In the genomic region with DNA sequence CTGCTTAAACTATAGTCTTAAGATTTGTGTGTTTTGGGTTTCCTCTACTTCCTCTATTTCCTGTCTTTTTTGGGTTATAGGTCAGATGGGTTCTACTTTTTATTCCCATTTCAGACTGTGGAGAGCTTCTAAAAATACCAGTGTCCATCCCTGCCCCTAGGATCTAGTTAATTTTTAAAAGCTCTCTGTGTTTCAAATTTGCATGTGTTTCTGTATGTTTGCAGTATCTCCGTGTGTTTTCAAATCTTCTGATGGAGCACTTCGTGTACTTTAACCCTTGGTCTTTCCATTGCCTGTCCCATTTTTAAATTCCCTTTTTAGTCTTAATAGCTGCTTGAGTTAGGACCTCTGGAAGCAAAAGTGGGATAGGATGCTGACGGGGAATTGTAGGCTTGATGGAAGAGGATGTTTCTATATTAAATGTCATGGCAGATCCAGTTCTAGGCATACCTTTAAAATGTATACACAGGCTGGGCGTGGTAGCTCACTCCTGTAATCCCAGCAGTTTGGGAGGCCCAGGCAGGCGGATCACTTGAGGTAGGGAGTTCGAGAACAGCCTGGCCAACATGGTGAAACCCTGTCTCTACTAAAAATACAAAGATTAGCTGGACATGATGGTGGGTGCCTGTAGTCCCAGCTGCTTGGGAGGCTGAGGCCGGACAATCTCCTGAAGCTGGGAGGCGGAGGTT, we compare ENCODE assay signal across 8 cellular contexts. TPM values are rescaled to one million over a fixed set of nuclear protein-coding genes. Genes with fewer than 3 reads are reported as not detected.
DNase-seq lines count a peak whose midpoint lies in the region; ATAC-seq, FAIRE-seq and TF ChIP-seq lines count a peak whose summit lies in the region.

No MANE protein-coding gene starts in this region.

- no peak overlapping the region for H2BK120ac ChIP-seq in mesendoderm (ENCODE audit: low read depth, low read length)

- peaks cover 98% of the 10 kb centered on the region for H3K79me2 ChIP-seq in K562 (ENCODE audit: control insufficient read depth, insufficient read depth, low read length)
- H3K79me2 ChIP-seq in mesendoderm (ENCODE audit: control insufficient read depth, insufficient read depth, low read length), result peaks cover 88% of the 10 kb centered on the region

- ATAC-seq in left ventricle myocardium superior (no peak), K562 (no peak)

- no peak overlapping the region for H3K23ac ChIP-seq in mesendoderm (ENCODE audit: low read length)

- FAIRE-seq in K562 (lab: Jason Lieb, UNC), result no peak

- no peak overlapping the region for H3K4ac ChIP-seq in mesendoderm (ENCODE audit: low read depth, low read length)

- H2AFZ ChIP-seq in K562 (ENCODE audit: low read depth, low read length), result no peak overlapping the region

- H2BK15ac ChIP-seq in mesendoderm (replicated peaks; ENCODE audit: low read depth), result no peak overlapping the region

- no peaks in the 10 kb centered on the region for H3K27me3 ChIP-seq in left ventricle myocardium inferior (ENCODE audit: low read depth)
- no peaks in the 10 kb centered on the region for H3K27me3 ChIP-seq in K562 (ENCODE audit: control insufficient read depth in 2 of 2, insufficient read depth in 2 of 2, low read length in 2 of 2)
- no peaks in the 10 kb centered on the region for H3K27me3 ChIP-seq in muscle layer of colon (ENCODE audit: control insufficient read depth in 1 of 2, insufficient read depth in 2 of 2, low read length in 2 of 2)
- H3K27me3 ChIP-seq in uterus, result no peaks in the 10 kb centered on the region
- no peaks in the 10 kb centered on the region for H3K27me3 ChIP-seq in mesendoderm (ENCODE audit: insufficient read depth, low read length, poor library complexity)

- no peak overlapping the region for H2BK5ac ChIP-seq in mesendoderm (ENCODE audit: low read length)

- no peak overlapping the region for H4K5ac ChIP-seq in mesendoderm (ENCODE audit: low read length)

- 0 out of 2 replicates have a peak, but pooled peaks cover 4% of the 10 kb centered on the region for H4K20me1 ChIP-seq in K562 (replicated peaks; ENCODE audit: control insufficient read depth, insufficient read depth, low read length)

- H3K9me3 ChIP-seq in left ventricle myocardium inferior (replicated peaks), result no peaks in the 10 kb centered on the region
- H3K9me3 ChIP-seq in K562 (replicated peaks; ENCODE audit: control insufficient read depth, insufficient read depth, low read depth, low read length), result no peaks in the 10 kb centered on the region
- no peaks in the 10 kb centered on the region for H3K9me3 ChIP-seq in muscle layer of colon (ENCODE audit: low read length)
- no peaks in the 10 kb centered on the region for H3K9me3 ChIP-seq in uterus

- no peak for TF ChIP-seq RAD21 in K562 (CRISPR knock-in tag; conservative IDR thresholded peaks at IDR 0.05 in 1 of 2, IDR thresholded peaks at IDR 0.05 in 1 of 2)

- H3K9me1 ChIP-seq in K562 (ENCODE audit: control insufficient read depth, insufficient read depth, low read length), result no peaks in the 10 kb centered on the region

- TF ChIP-seq CTCF in left ventricle myocardium inferior (IDR thresholded peaks at IDR 0.05; ENCODE audit: borderline replicate concordance), result no peak
- no peak for TF ChIP-seq CTCF in K562 (IDR thresholded peaks at IDR 0.05 in 2 of 3, conservative IDR thresholded peaks at IDR 0.05 in 1 of 3; ENCODE audit: insufficient read depth in 2 of 3, low read depth in 1 of 3, low read length in 3 of 3)
- TF ChIP-seq CTCF in uterus (IDR thresholded peaks at IDR 0.05), result no peak

- no peak overlapping the region for H3K56ac ChIP-seq in mesendoderm (ENCODE audit: low read length)

- H3K4me3 ChIP-seq in left ventricle myocardium inferior (peak overlapping the region; percentile 74), K562 (no peak overlapping the region), muscle layer of colon (ENCODE audit: low read depth in 1 of 2, low read length in 2 of 2) (peak overlapping the region in 1 of 2 donors; percentile 29), uterus (peak overlapping the region in 1 of 2 donors; percentile 1), mesendoderm (ENCODE audit: low read length) (no peak overlapping the region)

- peaks cover 9% of the 10 kb centered on the region for H3K79me1 ChIP-seq in mesendoderm (ENCODE audit: low read length)

- 0 out of 2 replicates have a peak overlapping the region, but pooled peaks have one; percentile 89 for H3K4me2 ChIP-seq in K562 (ENCODE audit: insufficient read depth, low read length)
- H3K4me2 ChIP-seq in mesendoderm (ENCODE audit: low read length), result no peak overlapping the region

- TF ChIP-seq EP300 in K562 (IDR thresholded peaks at IDR 0.05; ENCODE audit: low read length), result no peak

- no peak overlapping the region for H2AK5ac ChIP-seq in mesendoderm (ENCODE audit: low read length)

- H3K4me1 ChIP-seq in left ventricle myocardium inferior (peaks cover 88% of the 10 kb centered on the region), K562 (replicated peaks in 1 of 2; ENCODE audit: control insufficient read depth in 2 of 2, insufficient read depth in 2 of 2, low read length in 2 of 2) (peaks cover 3 to 33% of the 10 kb centered on the region in 2 experiments; a peak in 3 of 5 replicates), muscle layer of colon (ENCODE audit: insufficient read depth, low read length) (peaks cover 76% of the 10 kb centered on the region), uterus (peaks cover 4 to 14% of the 10 kb centered on the region in 2 donors), mesendoderm (ENCODE audit: control insufficient read depth, low read depth, low read length) (peaks cover 14% of the 10 kb centered on the region)

- H3K36me3 ChIP-seq in left ventricle myocardium inferior, result no peaks in the 10 kb centered on the region
- peaks cover 59% of the 10 kb centered on the region for H3K36me3 ChIP-seq in K562 (ENCODE audit: control insufficient read depth, insufficient read depth, low read length)
- peaks cover 5% of the 10 kb centered on the region for H3K36me3 ChIP-seq in muscle layer of colon (ENCODE audit: insufficient read depth, low read length)
- no peaks in the 10 kb centered on the region for H3K36me3 ChIP-seq in uterus
- no peaks in the 10 kb centered on the region for H3K36me3 ChIP-seq in mesendoderm (ENCODE audit: control insufficient read depth, insufficient read depth, low read length)

- H3K18ac ChIP-seq in mesendoderm (ENCODE audit: low read length), result no peak overlapping the region

- H3K27ac ChIP-seq in left ventricle myocardium inferior (replicated peaks), result peak overlapping the region; percentile 95
- H3K27ac ChIP-seq in K562 (ENCODE audit: extremely low read depth, low read depth, low read length), result 0 out of 3 replicates have a peak overlapping the region, but pooled peaks have one; percentile 85
- peak overlapping the region; percentile 91 for H3K27ac ChIP-seq in muscle layer of colon (ENCODE audit: low read depth, low read length)
- H3K27ac ChIP-seq in uterus, result peak overlapping the region; percentile 98 to 100
- H3K27ac ChIP-seq in mesendoderm (ENCODE audit: low read depth, low read length), result no peak overlapping the region

- in situ Hi-C loops in K562 (cut with MboI), result no loop called here

- no peak overlapping the region for H3K9ac ChIP-seq in K562 (ENCODE audit: insufficient read depth in 1 of 2, low read depth in 2 of 2, low read length in 2 of 2)
- H3K9ac ChIP-seq in muscle layer of colon (ENCODE audit: low read length), result peak overlapping the region; percentile 56
- no peak overlapping the region for H3K9ac ChIP-seq in mesendoderm (ENCODE audit: low read length)

- CTCF ChIA-PET in K562 (lab: Yijun Ruan, JAX; ENCODE audit: low intra/inter-chr PET ratio), result no interaction called here

- BruUV-seq in K562 (replicated peaks; lab: Mats Ljungman, UMichigan), result no TSS peak

- intact Hi-C loops in left ventricle myocardium inferior (cut with micrococcal nuclease) (no loop called here), left ventricle myocardium superior (cut with micrococcal nuclease) (no loop called here), K562 (cut with micrococcal nuclease) (no loop called here), uterus (cut with DNase I; ENCODE audit: low total_unique reads) (no loop called here)

- whole genome bisulfite sequencing in K562 (ENCODE audit: insufficient coverage, low coverage, missing lambda C conversion rate), result 78% methylated on average over 7 of the region's 8 CpGs
- WGBS in mesendoderm (ENCODE audit: extremely low coverage, insufficient coverage, low lambda C conversion rate), result no CpG with 5 or more reads among the region's 8 CpGs

- DNase-seq in left ventricle myocardium inferior, result no peak
- DNase-seq in left ventricle myocardium superior, result no peak
- DNase-seq in K562 (ENCODE audit: extremely low read depth in 1 of 4, low spot score in 3 of 4), result no peak
- DNase-seq in uterus, result no peak
- DNase-seq in 8988T, result no peak
- no peak for DNase-seq in HuH-7 (ENCODE audit: low spot score)
- no peak for DNase-seq in mesendoderm

- TF ChIP-seq POLR2A in K562 (conservative IDR thresholded peaks at IDR 0.05), result no peak
- no peak for TF ChIP-seq POLR2A in uterus (IDR thresholded peaks at IDR 0.05)

- POLR2A ChIA-PET in K562 (lab: Yijun Ruan, JAX), result interaction anchor here (0.6 to 8.1 kb wide), 14 partner anchors 8 to 634 kb away, joined by 3 to 109 read pairs (median 6); no protein-coding TSS in a partner anchor

- no peak overlapping the region for H4K8ac ChIP-seq in mesendoderm (ENCODE audit: low read depth, low read length)

TF ChIP-seq in K562, 482 proteins besides CTCF, POLR2A, EP300 and RAD21 (continues in another document):
- TF ChIP-seq NCOA1 (IDR thresholded peaks at IDR 0.05; ENCODE audit: low read depth), result no peak
- TF ChIP-seq CTBP1 (IDR thresholded peaks at IDR 0.05; ENCODE audit: borderline replicate concordance), result no peak

RNA-seq across cellular contexts. Expression of a gene that starts 8.4 kb away (rescaled TPM):
- total RNA-seq in left ventricle myocardium inferior (41.3 TPM), left ventricle myocardium superior (57.2 TPM), K562 (2014; rRNA removed) (38.9 and 47.3 TPM in 2 replicates), K562 (2014; rRNA removed; fragmentation: Illumina TruSeq; extraction: Trizol) (59.0 and 66.0 TPM in 2 replicates), K562 (2015; rRNA removed; fragmentation: Illumina TruSeq; extraction: Trizol) (45.5 and 49.7 TPM in 2 replicates), K562 (2021) (57.8 and 61.9 TPM in 2 replicates), uterus (100 to 1,000 TPM in 3 of 4 donors, 10 to 100 TPM in 1; 71.0 to 166 (median 152) TPM)
- total RNA-seq in K562 (2011; cell fraction: chromatin; rRNA removed; ENCODE audit: low replicate concordance), result 221 and 585 TPM in 2 replicates
- 101 and 147 TPM in 2 replicates for total RNA-seq in K562 (2011; cell fraction: nucleolus; rRNA removed)
- total RNA-seq in K562 (2011; cell fraction: nucleoplasm; rRNA removed), result 282 and 390 TPM in 2 replicates
- polyA plus RNA-seq in K562 (2011; rRNA removed) (56.2 and 63.4 TPM in 2 replicates), K562 (2014; fragmentation: Illumina TruSeq; extraction: Trizol) (57.6 and 70.8 TPM in 2 replicates), K562 (2014; fragmentation: Nextera tagmentation; extraction: Ambion mirVana) (10 to 100 TPM; 50.0 to 53.6 TPM), K562 (2014; rRNA removed) (55.3 and 61.3 TPM in 2 replicates)
- 32.8 and 58.4 TPM in 2 replicates for polyA plus RNA-seq in K562 (2011; cell fraction: cytosol; rRNA removed)
- polyA plus RNA-seq in K562 (2011; cell fraction: nucleus; rRNA removed), result 192 and 194 TPM in 2 replicates
- polyA plus RNA-seq in K562 (2012), result 33.7 and 57.7 TPM in 2 replicates
- 167 and 232 TPM in 2 replicates for polyA minus RNA-seq in K562 (2011; rRNA and poly(A)+ RNA removed)
- polyA minus RNA-seq in K562 (2011; cell fraction: cytosol; rRNA and poly(A)+ RNA removed), result 39.1 and 51.9 TPM in 2 replicates
- polyA minus RNA-seq in K562 (2011; cell fraction: nucleus; rRNA and poly(A)+ RNA removed), result 209 and 435 TPM in 2 replicates
- 46.2 TPM for polyA plus RNA-seq in mesendoderm (2013, experiment 1 of 2)
- 51.0 TPM for polyA plus RNA-seq in mesendoderm (2013, experiment 2 of 2)
